ENCODE assay signal across 8 cellular contexts in the genomic region with DNA sequence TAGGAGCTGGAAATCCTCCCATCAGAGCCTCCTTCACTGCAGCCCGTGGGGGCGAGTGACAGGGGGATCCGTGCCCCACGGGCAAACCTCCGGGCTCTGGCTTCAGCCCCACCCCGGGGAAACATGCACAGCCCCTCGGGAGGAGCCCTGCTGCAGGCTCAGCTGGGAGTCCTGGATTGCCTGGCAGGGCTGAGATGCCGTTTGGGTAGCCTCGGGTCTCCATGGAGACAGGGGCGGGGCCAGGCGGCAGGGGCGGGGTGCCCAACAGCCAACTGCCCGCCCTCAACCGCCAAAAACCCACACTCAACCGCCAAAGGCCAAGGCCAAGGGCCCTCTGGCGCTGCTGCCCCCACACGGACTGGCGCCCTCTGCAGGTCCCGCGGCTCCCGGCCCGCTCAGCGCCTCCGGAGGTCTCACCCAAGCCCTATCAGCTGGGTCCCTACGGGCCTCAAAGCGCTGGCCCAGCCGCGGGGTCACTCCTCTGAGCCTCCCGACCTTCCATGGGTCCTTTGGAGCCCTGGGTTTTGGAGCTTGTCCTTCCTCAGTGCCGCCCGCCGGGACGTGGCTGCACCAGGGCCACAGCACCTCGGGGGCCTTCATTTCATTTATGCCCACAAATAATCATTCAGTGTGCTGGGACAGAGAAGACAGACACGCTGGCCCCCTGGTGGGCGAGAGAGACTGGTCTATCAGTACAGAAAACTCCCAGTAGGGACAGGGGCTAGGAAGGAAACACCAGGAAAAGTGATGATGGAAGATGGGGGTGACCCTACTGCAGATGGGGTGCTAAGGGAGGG. TPM values are rescaled to one million over a fixed set of nuclear protein-coding genes. Genes with fewer than 3 reads are reported as not detected.
A peak's percentile ranks its signal among the peaks of the same experiment; 100 is the strongest.
DNase-seq lines count a peak whose midpoint lies in the region; ATAC-seq and TF ChIP-seq lines count a peak whose summit lies in the region.

No MANE protein-coding gene starts in this region.

- H3K4me2 ChIP-seq in PC-9 = peak overlapping the region; percentile 68

- H3K27me3 Mint-ChIP-seq in activated T-cell treated with anti-CD3 and anti-CD28 coated beads, Interleukin-2, amount 50 U/mL, for 72 hours (ENCODE audit: low read depth) = no peaks in the 10 kb centered on the region

- peak overlapping the region; percentile 67 for H2AFZ ChIP-seq in PC-9

- no peaks in the 10 kb centered on the region for H3K27me3 ChIP-seq in PC-9 (ENCODE audit: insufficient read depth, low read depth)

- intact Hi-C loops in PC-9 (cut with micrococcal nuclease; ENCODE audit: unreplicated experiment) = no loop called here

- H3K4me1 ChIP-seq in PC-9 (replicated peaks; ENCODE audit: insufficient read depth) = no peaks in the 10 kb centered on the region

- TF ChIP-seq CTCF in AG09319 (IDR thresholded peaks at IDR 0.05; ENCODE audit: low read depth, low read length) = peak; percentile 39
- peak; percentile 60 for TF ChIP-seq CTCF in PC-9 (conservative IDR thresholded peaks at IDR 0.05)

- H3K4me3 ChIP-seq in PC-9 = peak overlapping the region; percentile 27; the same call in 1 of the 2 replicates

- H3K27ac Mint-ChIP-seq in activated T-cell treated with anti-CD3 and anti-CD28 coated beads, Interleukin-2, amount 50 U/mL, for 72 hours = peak overlapping the region; percentile 66

- peak; percentile 32 for DNase-seq in AG09319 (ENCODE audit: extremely low read depth, low read depth)
- DNase-seq in HS-27A (ENCODE audit: low read depth) = peak; percentile 36
- peak; percentile 47 to 86 for DNase-seq in PC-9
- DNase-seq in activated T-cell treated with anti-CD3 and anti-CD28 coated beads, Interleukin-2, amount 50 U/mL, for 72 hours = peak; percentile 87
- DNase-seq in fibroblast of gingiva (ENCODE audit: low read depth) = peak; percentile 71
- DNase-seq in myocyte (ENCODE audit: low read depth) = peak; percentile 92
- peak; percentile 60 to 74 for DNase-seq in stimulated activated CD8-positive, alpha-beta memory T cell treated with anti-CD3 and anti-CD28 coated beads, Interleukin-7, amount 100 ng/mL, for 4 hours (ENCODE audit: low read depth in 2 of 2)

- H4K20me1 ChIP-seq in PC-9 (ENCODE audit: insufficient read depth) = no peaks in the 10 kb centered on the region

- H3K79me2 ChIP-seq in PC-9 (ENCODE audit: low read depth) = no peaks in the 10 kb centered on the region

- H3K9me2 ChIP-seq in PC-9 (ENCODE audit: insufficient read depth) = no peaks in the 10 kb centered on the region

- no TSS peak for BruUV-seq in PC-9 (replicated peaks; lab: Mats Ljungman, UMichigan)

- CTCF ChIA-PET in PC-9 (lab: Charles Lee) = interaction anchor here (0.6 to 1.3 kb wide), 2 partner anchors 165 to 230 kb away, joined by 6 to 10 read pairs; no protein-coding TSS in a partner anchor

- H3K4me1 Mint-ChIP-seq in activated T-cell treated with anti-CD3 and anti-CD28 coated beads, Interleukin-2, amount 50 U/mL, for 72 hours (ENCODE audit: low read depth) = peaks cover 23% of the 10 kb centered on the region

- no peaks in the 10 kb centered on the region for H3F3A ChIP-seq in PC-9 (ENCODE audit: insufficient read depth, low read depth)

- H3K36me3 Mint-ChIP-seq in activated T-cell treated with anti-CD3 and anti-CD28 coated beads, Interleukin-2, amount 50 U/mL, for 72 hours (ENCODE audit: insufficient read depth in 2 of 2) = no peaks in the 10 kb centered on the region

- peak overlapping the region; percentile 75 to 78 for H3K4me3 Mint-ChIP-seq in activated T-cell treated with anti-CD3 and anti-CD28 coated beads, Interleukin-2, amount 50 U/mL, for 72 hours

- no peak overlapping the region for H3K27ac ChIP-seq in PC-9

- no peaks in the 10 kb centered on the region for H3K9me3 ChIP-seq in PC-9 (ENCODE audit: insufficient read depth, low read depth)

- H3K36me3 ChIP-seq in PC-9 (ENCODE audit: low read depth) = no peaks in the 10 kb centered on the region

- POLR2A ChIA-PET in PC-9 (lab: Charles Lee; ENCODE audit: unreplicated experiment) = no interaction called here

- H3K9me3 Mint-ChIP-seq in activated T-cell treated with anti-CD3 and anti-CD28 coated beads, Interleukin-2, amount 50 U/mL, for 72 hours = no peaks in the 10 kb centered on the region

- peak; percentile 75 for ATAC-seq in GM19351 (IDR thresholded peaks at IDR 0.05; ENCODE audit: unreplicated experiment)
- peak; percentile 86 for ATAC-seq in activated T-cell treated with anti-CD3 and anti-CD28 coated beads, Interleukin-2, amount 50 U/mL, for 72 hours (replicated peaks in 1 of 2)

RNA-seq across cellular contexts. Expression of a gene that starts 33.5 kb away (rescaled TPM):
- total RNA-seq in PC-9 (2021) = 76.5 and 81.4 TPM in 2 replicates
- 10 to 100 TPM; 21.9 to 30.0 TPM for total RNA-seq in activated T-cell treated with anti-CD3 and anti-CD28 coated beads, Interleukin-2, amount 50 U/mL, for 72 hours
- 38.1 and 42.3 TPM in 2 replicates for total RNA-seq in myocyte
- 36.4 TPM for polyA plus RNA-seq in myocyte (2012)

Comparison
In these comparisons a context has a peak if more than half of its experiments do, and no peak if none do; other contexts are left out.
1. DNase-seq: peak in every context shown above with its lines; median percentile 92 in myocyte; 87 in activated T-cell treated with anti-CD3 and anti-CD28 coated beads, Interleukin-2, amount 50 U/mL, for 72 hours; 71 in fibroblast of gingiva; 67 in stimulated activated CD8-positive, alpha-beta memory T cell treated with anti-CD3 and anti-CD28 coated beads, Interleukin-7, amount 100 ng/mL, for 4 hours; 66 in PC-9; 36 in HS-27A; 32 in AG09319.